ENCODE assay signal across 12 cellular contexts in genomic region chr2:189204322-189204941, GRCh38. TPM values are rescaled to one million over a fixed set of nuclear protein-coding genes. Genes with fewer than 3 reads are reported as not detected.
A peak's percentile ranks its signal among the peaks of the same experiment; 100 is the strongest.
DNase-seq lines count a peak whose midpoint lies in the region; ATAC-seq, FAIRE-seq and TF ChIP-seq lines count a peak whose summit lies in the region.
"Had no signal": no experiment of that assay in that cellular context is flagged by ENCODE, and none has a peak within 500 bp of the region (broad histone marks: within the 10 kb centered on the region; RNA-seq: fewer than 3 reads in every experiment).

No MANE protein-coding gene starts in this region.

- FAIRE-seq in GM12878 (lab: Jason Lieb, UNC): no peak
- FAIRE-seq: colon had no signal

- RAD21 ChIA-PET in GM12878 (lab: Charles Lee; ENCODE audit: unreplicated experiment): no interaction called here

- H3K9me3 ChIP-seq in GM12878 (replicated peaks; ENCODE audit: control insufficient read depth, insufficient read depth, low read length): no peaks in the 10 kb centered on the region

- ATAC-seq in GM12878 (peak; percentile 72), HG03280 (IDR thresholded peaks at IDR 0.05; ENCODE audit: unreplicated experiment) (no peak), GM18867 (IDR thresholded peaks at IDR 0.05; ENCODE audit: unreplicated experiment) (no peak)
- ATAC-seq: naive thymus-derived CD4-positive, alpha-beta T cell had no signal

- no peaks in the 10 kb centered on the region for H3K27me3 Mint-ChIP-seq in nephron progenitor cell (ENCODE audit: low read depth, poor library complexity)
- H3K27me3 Mint-ChIP-seq: activated CD4-positive, alpha-beta T cell treated with anti-CD3 and anti-CD28 coated beads, Interleukin-2, amount 10 ng/mL, durations not matched to agents 7 days and 5 days had no signal

- H3K36me3 Mint-ChIP-seq in nephron progenitor cell (ENCODE audit: low read depth): no peaks in the 10 kb centered on the region

- H3K36me3 ChIP-seq in GM12878 (ENCODE audit: control insufficient read depth in 2 of 2, insufficient read depth in 2 of 2, low read length in 1 of 2): no peaks in the 10 kb centered on the region

- H3K79me2 ChIP-seq in GM12878 (ENCODE audit: control insufficient read depth, insufficient read depth, low read length): no peaks in the 10 kb centered on the region

- H3K9me3 Mint-ChIP-seq in nephron progenitor cell: peaks cover 2% of the 10 kb centered on the region
- H3K9me3 Mint-ChIP-seq: activated CD4-positive, alpha-beta T cell treated with anti-CD3 and anti-CD28 coated beads, Interleukin-2, amount 10 ng/mL, durations not matched to agents 7 days and 5 days had no signal

- POLR2A ChIA-PET in GM12878 (lab: Charles Lee): no interaction called here

- no peaks in the 10 kb centered on the region for H3K4me1 ChIP-seq in GM12878 (ENCODE audit: control insufficient read depth, insufficient read depth, low read length)

- no peak for TF ChIP-seq POLR2A in GM12878 (IDR thresholded peaks at IDR 0.05; ENCODE audit: low read depth, low read length)

- SMC1A ChIA-PET in GM12878 (lab: Charles Lee; ENCODE audit: uncharacterized antibody, unreplicated experiment): interaction anchor here (0.9 kb wide), 1 partner anchor 13 kb away, joined by 3 read pairs; no protein-coding TSS in a partner anchor

- in situ Hi-C loops in Caki2 (cut with HindIII; ENCODE audit: low pct_unique_long_range_greater_than_20kb, low sequenced_read_pairs) (no loop called here), GM12878 (cut with MboI) (no loop called here)

- TF ChIP-seq EP300 in GM12878 (IDR thresholded peaks at IDR 0.05; ENCODE audit: borderline replicate concordance in 1 of 2, control insufficient read depth in 1 of 2, low read depth in 2 of 2, low read length in 2 of 2): no peak

- H2AFZ ChIP-seq in GM12878 (ENCODE audit: control insufficient read depth, low read depth, low read length): no peak overlapping the region

- BruUV-seq in GM12878 (replicated peaks; lab: Mats Ljungman, UMichigan): no TSS peak

- TF ChIP-seq RAD21 in GM12878 (IDR thresholded peaks at IDR 0.05; ENCODE audit: insufficient read depth, low read depth, low read length): no peak

- H3K4me1 Mint-ChIP-seq in nephron progenitor cell: peaks cover 39% of the 10 kb centered on the region

- CTCF ChIA-PET in GM12878 (lab: Yijun Ruan, JAX): interaction anchor here (0.7 to 1.5 kb wide), 3 partner anchors 19 to 76 kb away, joined by 3 to 5 read pairs (median 3); no protein-coding TSS in a partner anchor

- no peak for TF ChIP-seq CTCF in GM12878 (IDR thresholded peaks at IDR 0.05 in 2 of 3, conservative IDR thresholded peaks at IDR 0.05 in 1 of 3; ENCODE audit: control insufficient read depth in 2 of 3, extremely low read depth in 1 of 3, insufficient read depth in 1 of 3, low read depth in 3 of 3, low read length in 3 of 3)
- TF ChIP-seq CTCF in nephron progenitor cell (IDR thresholded peaks at IDR 0.05): no peak

- H3K27me3 ChIP-seq in GM12878 (replicated peaks in 1 of 2; ENCODE audit: control insufficient read depth in 2 of 2, insufficient read depth in 2 of 2, low read length in 1 of 2): no peaks in the 10 kb centered on the region

- H4K20me1 ChIP-seq in GM12878 (ENCODE audit: control insufficient read depth, insufficient read depth): no peaks in the 10 kb centered on the region

- H3K9ac ChIP-seq in GM12878 (ENCODE audit: control insufficient read depth, insufficient read depth, low read length): no peak overlapping the region

- no peak overlapping the region for H3K4me2 ChIP-seq in GM12878 (ENCODE audit: control insufficient read depth, insufficient read depth)

- intact Hi-C loops in GM12878 (cut with micrococcal nuclease; ENCODE audit: unreplicated experiment): no loop called here

- H3K27ac ChIP-seq in GM12878 (ENCODE audit: control insufficient read depth, insufficient read depth): no peak overlapping the region

- no peak overlapping the region for H3K4me3 ChIP-seq in GM12878

- WGBS in GM12878 (ENCODE audit: insufficient coverage, insufficient replicate concordance, low lambda C conversion rate, missing lambda C conversion rate): 22% methylated on average over 3 of the region's 3 CpGs

- DNase-seq in Caki2 (ENCODE audit: low read depth) (peak; percentile 50), LHCN-M2 (ENCODE audit: low read depth) (peak; percentile 45), GM12878 (ENCODE audit: low read depth, low spot score) (no peak), nephron progenitor cell (no peak)
- no peak for DNase-seq in activated CD8-positive, alpha-beta memory T cell treated with anti-CD3 and anti-CD28 coated beads, Interleukin-2, amount 50 U/mL, for 4 hours
- DNase-seq in central memory CD4-positive, alpha-beta T cell: no peak
- DNase-seq: activated CD4-positive, alpha-beta T cell treated with anti-CD3 and anti-CD28 coated beads, Interleukin-2, amount 10 ng/mL, durations not matched to agents 7 days and 5 days; naive thymus-derived CD4-positive, alpha-beta T cell; NCI-H1048 had no signal

- H3K27ac Mint-ChIP-seq in nephron progenitor cell: peak overlapping the region; percentile 1
- H3K27ac Mint-ChIP-seq: activated CD4-positive, alpha-beta T cell treated with anti-CD3 and anti-CD28 coated beads, Interleukin-2, amount 10 ng/mL, durations not matched to agents 7 days and 5 days had no signal

- H3K4me3 Mint-ChIP-seq in nephron progenitor cell: no peak overlapping the region
- H3K4me3 Mint-ChIP-seq: activated CD4-positive, alpha-beta T cell treated with anti-CD3 and anti-CD28 coated beads, Interleukin-2, amount 10 ng/mL, durations not matched to agents 7 days and 5 days; naive thymus-derived CD4-positive, alpha-beta T cell had no signal

TF ChIP-seq in GM12878, 131 proteins besides CTCF, POLR2A, EP300 and RAD21 (continues in another document):
- TF ChIP-seq E4F1 (IDR thresholded peaks at IDR 0.05; ENCODE audit: borderline replicate concordance, partially characterized antibody): no peak
- no peak for TF ChIP-seq FOXM1 (IDR thresholded peaks at IDR 0.05; ENCODE audit: low read depth, low read length)
- TF ChIP-seq TCF3 (IDR thresholded peaks at IDR 0.05; ENCODE audit: borderline replicate concordance, insufficient read depth, low read depth, low read length): no peak
- TF ChIP-seq BCL3 (IDR thresholded peaks at IDR 0.05; ENCODE audit: borderline replicate concordance, insufficient read depth, low read depth, low read length, poor library complexity, severe bottlenecking): no peak

RNA-seq across cellular contexts. Expression of gene COL5A2, which starts 24.9 kb away (rescaled TPM):
- 2.0 and 3.0 TPM in 2 replicates for total RNA-seq in Caki2 (2014; rRNA removed; shearing (Covaris generic); ENCODE audit: low replicate concordance)
- total RNA-seq in LHCN-M2 (2014; rRNA removed) (187 TPM in 2 replicates), GM12878 (2014; rRNA removed) (0.27 and 0.45 TPM in 2 replicates), GM12878 (2014; rRNA removed; fragmentation: Illumina TruSeq; extraction: Trizol) (0.32 and 0.85 TPM in 2 replicates), GM12878 (2021) (0.64 and 0.74 TPM in 2 replicates)
- polyA plus RNA-seq in LHCN-M2 (2012): 95.8 TPM
- 1.6 and 2.4 TPM in 2 replicates for total RNA-seq in GM12878 (2013; cell fraction: nucleolus; rRNA removed)
- polyA plus RNA-seq in GM12878 (2011; ENCODE audit: low read depth): 0.12 TPM
- polyA plus RNA-seq in GM12878 (2011; rRNA removed) (0.68 and 0.71 TPM in 2 replicates), GM12878 (2014; fragmentation: Illumina TruSeq; extraction: Trizol) (0.38 and 0.51 TPM in 2 replicates), GM12878 (2014; fragmentation: Nextera tagmentation; extraction: Ambion mirVana) (under 1 TPM; 0.04 to 0.06 TPM), GM12878 (2014; rRNA removed) (0.08 and 0.51 TPM in 2 replicates), GM12878 (2016; fragmentation: Nextera tagmentation; extraction: Ambion mirVana) (under 1 TPM; 0.24 to 0.39 TPM)
- polyA plus RNA-seq in GM12878 (2011; cell fraction: cytosol; rRNA removed): 0.38 and 0.93 TPM in 2 replicates
- polyA plus RNA-seq in GM12878 (2011; cell fraction: nucleus; rRNA removed): 1.7 and 2.1 TPM in 2 replicates
- polyA plus RNA-seq in GM12878 (2012): 0.15 and 0.34 TPM in 2 replicates
- 1.1 and 2.5 TPM in 2 replicates for polyA minus RNA-seq in GM12878 (2011; rRNA and poly(A)+ RNA removed)
- polyA minus RNA-seq in GM12878 (2011; cell fraction: cytosol; rRNA and poly(A)+ RNA removed): not detected in 2 replicates
- 1.3 and 1.5 TPM in 2 replicates for polyA minus RNA-seq in GM12878 (2011; cell fraction: nucleus; rRNA and poly(A)+ RNA removed)

Comparison
In these comparisons a context has a peak if more than half of its experiments do, and no peak if none do; other contexts are left out.
1. DNase-seq: peak in Caki2 (single experiment) and LHCN-M2 (single experiment); none in GM12878 (single experiment), nephron progenitor cell (single experiment), activated CD8-positive, alpha-beta memory T cell treated with anti-CD3 and anti-CD28 coated beads, Interleukin-2, amount 50 U/mL, for 4 hours (single experiment) and central memory CD4-positive, alpha-beta T cell (single experiment).
2. RNA of gene COL5A2, which starts 24.9 kb away (total RNA-seq): 187 TPM in LHCN-M2; 2.0 to 3.0 TPM in Caki2 and 0.27 to 2.4 TPM in GM12878; every median in the first group is over 10 times any median in the second.